29 cellular contexts compared by ENCODE assay signal in genomic region chr1:67609572-67609939, GRCh38.
DNase-seq lines count a peak whose midpoint lies in the region; ATAC-seq, FAIRE-seq and TF ChIP-seq lines count a peak whose summit lies in the region.
"Had no signal": no experiment of that assay in that cellular context is flagged by ENCODE, and none has a peak within 500 bp of the region (broad histone marks: within the 10 kb centered on the region; RNA-seq: fewer than 3 reads in every experiment).

No MANE protein-coding gene starts in this region.

- in situ Hi-C loops in GM13976 (cut with MboI; ENCODE audit: low sequenced_read_pairs, unreplicated experiment): no loop called here

- no peak for TF ChIP-seq CTCF in GM13976 (IDR thresholded peaks at IDR 0.05; ENCODE audit: borderline replicate concordance, control extremely low read depth, extremely low read depth, insufficient read depth, missing control alignments)

- no peak for TF ChIP-seq POLR2A in H54 (IDR thresholded peaks at IDR 0.05; ENCODE audit: low read depth, low read length)

- ATAC-seq in GM18498 (IDR thresholded peaks at IDR 0.05; ENCODE audit: unreplicated experiment): peak; percentile 32
- peak; percentile 64 for ATAC-seq in GM19463 (IDR thresholded peaks at IDR 0.05; ENCODE audit: unreplicated experiment)
- peak; percentile 27 for ATAC-seq in HG02678 (IDR thresholded peaks at IDR 0.05; ENCODE audit: unreplicated experiment)
- ATAC-seq in HG03432 (IDR thresholded peaks at IDR 0.05; ENCODE audit: unreplicated experiment): peak; percentile 47
- ATAC-seq: activated naive CD4-positive, alpha-beta T cell treated with anti-CD3 and anti-CD28 coated beads, Interleukin-2, amount 50 U/mL, for 72 hours; HCT116; left ventricle myocardium superior; natural killer cell; right cardiac atrium had no signal

- FAIRE-seq in H54 (lab: Jason Lieb, UNC) (no peak), frontal cortex (lab: Jason Lieb, UNC) (no peak)

- DNase-seq in GM13976 (ENCODE audit: low spot score): no peak
- DNase-seq in H54 (ENCODE audit: insufficient read length, low spot score): no peak
- no peak for DNase-seq in activated CD8-positive, alpha-beta memory T cell treated with anti-CD3 and anti-CD28 coated beads, Interleukin-2, amount 50 U/mL, for 48 hours
- DNase-seq in frontal cortex (ENCODE audit: low spot score in 2 of 2): no peak
- DNase-seq: 8988T; activated CD4-positive, alpha-beta T cell treated with anti-CD3 and anti-CD28 coated beads, Interleukin-2, amount 10 ng/mL, durations not matched to agents 24 days and 14 days; aorta; BE2C; caudate nucleus; COR-L47; DMS79 treated with DMSO at 0.1 percent for 48 hours; head of caudate nucleus; left ventricle myocardium superior; midbrain; MV-4-11; natural killer cell; NCI-H1694; NCI-H2171 treated with DMSO at 0.1 percent for 48 hours; NCI-H526 treated with DMSO at 0.1 percent for 48 hours; right cardiac atrium; SK-N-SH; T-helper 2 cell; trophoblast cell had no signal
